15 cellular contexts compared by ENCODE assay signal in the genomic region with DNA sequence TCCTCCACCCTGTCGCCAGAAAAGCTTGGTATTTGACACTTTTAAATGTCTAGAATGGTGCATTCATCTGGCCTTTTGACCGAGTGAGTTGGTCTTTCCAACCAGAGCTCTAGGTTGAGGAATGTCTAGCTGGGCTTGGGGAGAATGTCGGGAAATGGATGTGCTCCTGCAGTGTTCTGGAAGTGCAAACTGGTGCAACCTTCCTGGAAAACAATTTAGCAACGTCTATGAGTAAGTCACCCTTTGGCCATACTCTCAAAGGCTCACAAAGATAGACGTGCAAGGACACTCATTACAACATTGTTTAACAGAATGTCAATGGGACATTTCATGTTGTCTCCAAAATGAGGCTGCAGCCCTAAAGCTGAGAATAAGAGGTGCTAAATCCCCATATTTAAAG.
"Had no signal": no experiment of that assay in that cellular context is flagged by ENCODE, and none has a peak within 500 bp of the region (broad histone marks: within the 10 kb centered on the region; RNA-seq: fewer than 3 reads in every experiment).

No MANE protein-coding gene starts in this region.

- H3K36me3 ChIP-seq: suprapubic skin had no signal

- H3K27ac Mint-ChIP-seq: activated naive CD8-positive, alpha-beta T cell treated with anti-CD3 and anti-CD28 coated beads, Interleukin-2, amount 10 ng/mL, durations not matched to agents 7 days and 5 days; endodermal cell; natural killer cell treated with Interleukin-12 subunit alpha and Interleukin-12 subunit beta and Interleukin-15 and Interleukin-18, amount 100 ng/mL, for 72 hours had no signal

- H3K36me3 Mint-ChIP-seq: natural killer cell treated with Interleukin-12 subunit alpha and Interleukin-12 subunit beta and Interleukin-15 and Interleukin-18, amount 100 ng/mL, for 72 hours had no signal

- ATAC-seq: activated CD4-positive, CD25-positive, alpha-beta regulatory T cell treated with anti-CD3 and anti-CD28 coated beads, Interleukin-2, amount 50 U/mL, for 24 hours; left ventricle myocardium superior; natural killer cell treated with Interleukin-12 subunit alpha and Interleukin-12 subunit beta and Interleukin-15 and Interleukin-18, amount 100 ng/mL, for 72 hours had no signal

- H3K4me3 Mint-ChIP-seq: activated naive CD8-positive, alpha-beta T cell treated with anti-CD3 and anti-CD28 coated beads, Interleukin-2, amount 10 ng/mL, durations not matched to agents 7 days and 5 days; endodermal cell; natural killer cell treated with Interleukin-12 subunit alpha and Interleukin-12 subunit beta and Interleukin-15 and Interleukin-18, amount 100 ng/mL, for 72 hours had no signal

- H3K4me2 ChIP-seq: smooth muscle cell had no signal

- H3K27me3 Mint-ChIP-seq: natural killer cell treated with Interleukin-12 subunit alpha and Interleukin-12 subunit beta and Interleukin-15 and Interleukin-18, amount 100 ng/mL, for 72 hours had no signal

- H3K27me3 ChIP-seq: suprapubic skin had no signal

- H3K27ac ChIP-seq: suprapubic skin had no signal

- DNase-seq: activated CD4-positive, alpha-beta T cell treated with anti-CD3 and anti-CD28 coated beads, Interleukin-2, amount 50 U/mL, for 1 hour; activated naive CD4-positive, alpha-beta T cell; activated naive CD8-positive, alpha-beta T cell treated with anti-CD3 and anti-CD28 coated beads, Interleukin-2, amount 10 ng/mL, durations not matched to agents 7 days and 5 days; endodermal cell; erythroblast; foreskin fibroblast; glutamatergic neuron; left ventricle myocardium superior; stimulated activated CD4-positive, alpha-beta T cell treated with anti-CD3 and anti-CD28 coated beads, Interleukin-4, amount 100 ng/mL, for 4 hours; stimulated activated CD8-positive, alpha-beta memory T cell treated with anti-CD3 and anti-CD28 coated beads, Interleukin-4, amount 100 ng/mL, for 48 hours; stimulated activated naive CD4-positive, alpha-beta T cell treated with Interleukin-2 at 50 U/mL for 16 hours had no signal

- H3K9me3 ChIP-seq: suprapubic skin had no signal

- H3K9me3 Mint-ChIP-seq: activated naive CD8-positive, alpha-beta T cell treated with anti-CD3 and anti-CD28 coated beads, Interleukin-2, amount 10 ng/mL, durations not matched to agents 7 days and 5 days; endodermal cell; natural killer cell treated with Interleukin-12 subunit alpha and Interleukin-12 subunit beta and Interleukin-15 and Interleukin-18, amount 100 ng/mL, for 72 hours had no signal

- H3K4me3 ChIP-seq: smooth muscle cell, suprapubic skin had no signal
